8 cellular contexts compared by ENCODE assay signal in the genomic region with DNA sequence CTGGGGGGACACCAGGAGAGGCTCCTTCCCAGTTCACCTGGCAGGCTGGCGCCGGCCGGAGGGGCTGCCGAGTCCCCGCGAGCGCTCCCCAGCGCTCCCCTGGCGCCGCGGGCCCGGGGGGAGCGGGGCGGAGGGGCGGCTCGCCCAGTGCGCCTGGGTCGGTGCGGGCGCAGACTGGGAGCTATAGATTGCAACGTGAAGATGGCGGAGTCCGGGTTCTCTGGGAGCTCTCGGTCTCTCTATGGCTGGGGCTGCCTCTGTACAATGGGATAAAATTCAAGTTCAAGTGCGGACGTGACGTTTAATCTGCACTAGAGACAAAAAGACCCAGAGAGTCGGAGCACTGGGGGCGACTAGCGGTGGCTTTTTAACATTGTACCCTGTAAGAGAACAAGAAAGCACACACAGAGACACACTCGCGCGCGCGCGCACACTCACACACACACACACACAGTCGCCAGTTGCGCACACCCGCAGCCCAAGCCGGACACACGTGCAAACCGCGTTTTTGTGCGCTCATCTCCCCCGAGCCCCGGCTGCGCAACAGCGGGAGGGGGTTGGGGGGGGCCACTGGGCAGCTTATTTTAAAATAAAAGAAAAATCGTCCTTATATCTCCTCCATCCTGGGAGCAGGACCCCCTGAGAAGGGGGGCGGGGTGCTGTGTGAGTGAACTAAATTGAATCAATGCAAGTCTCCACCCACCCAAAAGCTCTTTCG. TPM values are rescaled to one million over a fixed set of nuclear protein-coding genes. Genes with fewer than 3 reads are reported as not detected.
DNase-seq lines count a peak whose midpoint lies in the region; ATAC-seq and TF ChIP-seq lines count a peak whose summit lies in the region.

TSS of gene BCL11B (minus strand) at position 247 of the 718 bp plus-strand sequence. CDS start 979 bp downstream, outside the sequence.

- H3K36me3 Mint-ChIP-seq in T-helper 2 cell treated with Interferon-gamma antibody and Interleukin-4, amounts not matched to agents 5 μg/mL and 100 μg/mL, for 36 hours (ENCODE audit: low read depth), result peaks cover 30% of the 10 kb centered on the region

- H3K9me3 Mint-ChIP-seq in T-helper 2 cell treated with Interferon-gamma antibody and Interleukin-4, amounts not matched to agents 5 μg/mL and 100 μg/mL, for 36 hours, result no peaks in the 10 kb centered on the region

- H3K9me3 ChIP-seq in skeletal muscle satellite cell (replicated peaks; ENCODE audit: low read length), result no peaks in the 10 kb centered on the region

- peaks cover 79% of the 10 kb centered on the region for H3K27me3 ChIP-seq in skeletal muscle satellite cell (ENCODE audit: control insufficient read depth, insufficient read depth, low read length)

- H3K36me3 ChIP-seq in skeletal muscle satellite cell (ENCODE audit: insufficient read depth, low read length), result no peaks in the 10 kb centered on the region

- ATAC-seq in HG02759 (IDR thresholded peaks at IDR 0.05; ENCODE audit: unreplicated experiment), result peak; percentile 78
- no peak for ATAC-seq in HG03045 (IDR thresholded peaks at IDR 0.05; ENCODE audit: unreplicated experiment)

- TF ChIP-seq CTCF in GM12872 (IDR thresholded peaks at IDR 0.05; ENCODE audit: insufficient read depth, low read depth, low read length), result peak; percentile 43; the same call in 1 of the 3 replicates

- peak within 1 kb of the TSS; percentile 74 for H3K4me3 ChIP-seq in skeletal muscle satellite cell (ENCODE audit: low read length)

- peak within 1 kb of the TSS; percentile 96 for H3K4me3 Mint-ChIP-seq in T-helper 2 cell treated with Interferon-gamma antibody and Interleukin-4, amounts not matched to agents 5 μg/mL and 100 μg/mL, for 36 hours

- H3K27me3 Mint-ChIP-seq in T-helper 2 cell treated with Interferon-gamma antibody and Interleukin-4, amounts not matched to agents 5 μg/mL and 100 μg/mL, for 36 hours (ENCODE audit: low read depth), result peaks cover 21% of the 10 kb centered on the region

- peaks cover 26% of the 10 kb centered on the region for H3K4me1 Mint-ChIP-seq in T-helper 2 cell treated with Interferon-gamma antibody and Interleukin-4, amounts not matched to agents 5 μg/mL and 100 μg/mL, for 36 hours (ENCODE audit: low read depth)

- H3K9ac ChIP-seq in skeletal muscle satellite cell (ENCODE audit: low read depth, low read length), result peak within 1 kb of the TSS; percentile 45

- H3K4me1 ChIP-seq in skeletal muscle satellite cell (ENCODE audit: control insufficient read depth, insufficient read depth, low read length), result peaks cover 20% of the 10 kb centered on the region

- peak within 1 kb of the TSS; percentile 92 for H3K4me2 ChIP-seq in skeletal muscle satellite cell (ENCODE audit: low read length)

- H3K27ac Mint-ChIP-seq in T-helper 2 cell treated with Interferon-gamma antibody and Interleukin-4, amounts not matched to agents 5 μg/mL and 100 μg/mL, for 36 hours, result peak within 1 kb of the TSS; percentile 96

- peak; percentile 81 for DNase-seq in NCI-H1417 treated with DMSO at 0.1 percent for 48 hours (lab: John Stamatoyannopoulos, UW)
- peak; percentile 91 for DNase-seq in T-helper 2 cell treated with Interferon-gamma antibody and Interleukin-4, amounts not matched to agents 5 μg/mL and 100 μg/mL, for 36 hours (ENCODE audit: low spot score)
- DNase-seq in amygdala (lab: John Stamatoyannopoulos, UW), result peak in 37 of 56 donors; percentile 18 to 81 (median 56)
- DNase-seq in iPS DF 19.7 (ENCODE audit: low read depth, low spot score), result peak; percentile 79

RNA-seq across cellular contexts. Expression of gene BCL11B, which starts in this region (rescaled TPM):
- total RNA-seq in skeletal muscle satellite cell (2012; rRNA removed), result under 0.01 TPM in 2 replicates
